Comparison of ENCODE assay signal across 28 cellular contexts in the genomic region with DNA sequence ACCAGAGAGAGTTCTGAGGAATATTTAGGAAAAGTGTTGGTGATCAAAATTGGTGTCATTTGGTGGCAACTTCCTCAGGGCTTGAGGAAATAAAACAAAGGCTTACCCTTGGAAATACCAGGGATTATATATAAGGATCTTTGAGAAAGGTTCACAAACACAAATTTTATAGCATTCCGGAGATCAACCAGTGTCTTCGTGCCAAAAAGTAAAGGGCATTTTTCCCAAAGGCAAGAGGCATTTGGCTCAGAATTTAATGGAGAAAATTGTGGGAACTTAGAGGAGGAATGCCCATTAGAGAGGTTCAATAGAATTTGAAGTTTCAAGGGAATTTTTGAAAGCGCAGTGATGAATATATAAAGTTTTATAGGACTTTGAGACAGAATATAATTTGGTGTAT.
"Had no signal": no experiment of that assay in that cellular context is flagged by ENCODE, and none has a peak within 500 bp of the region (broad histone marks: within the 10 kb centered on the region; RNA-seq: fewer than 3 reads in every experiment).

No MANE protein-coding gene starts in this region.

- H3K4me3 Mint-ChIP-seq: stimulated activated effector memory CD8-positive, alpha-beta T cell treated with anti-CD3 and anti-CD28 coated beads, Interleukin-12 subunit alpha, Interleukin-12 subunit beta, amount 100 ng/mL, for 72 hours; stimulated activated memory B cell treated with anti-CD40 and anti-IgM and Interleukin-4, amounts not matched to agents 10 μg/mL and 1 μg/mL and 100 μg/mL, for 72 hours; stimulated activated naive B cell treated with anti-CD40 and anti-IgM and Interleukin-4, amounts not matched to agents 10 μg/mL and 1 μg/mL and 100 μg/mL, for 72 hours; stimulated activated naive CD8-positive, alpha-beta T cell treated with anti-CD3 and anti-CD28 coated beads, Interleukin-15, amount 100 ng/mL, for 72 hours; stimulated activated naive CD8-positive, alpha-beta T cell treated with anti-CD3 and anti-CD28 coated beads, Interleukin-15, Interleukin-2, amounts not matched to agents 100 ng/mL and 50 ng/mL, for 24 hours; type B pancreatic cell had no signal

- H3K4me1 ChIP-seq: stomach, suprapubic skin, testis, thyroid gland, tibial artery, tibial nerve, transverse colon, upper lobe of left lung, upper lobe of right lung, uterus, vagina had no signal

- H3K4me1 Mint-ChIP-seq: stimulated activated effector memory CD8-positive, alpha-beta T cell treated with anti-CD3 and anti-CD28 coated beads, Interleukin-12 subunit alpha, Interleukin-12 subunit beta, amount 100 ng/mL, for 72 hours; stimulated activated memory B cell treated with anti-CD40 and anti-IgM and Interleukin-4, amounts not matched to agents 10 μg/mL and 1 μg/mL and 100 μg/mL, for 72 hours; stimulated activated naive B cell treated with anti-CD40 and anti-IgM and Interleukin-4, amounts not matched to agents 10 μg/mL and 1 μg/mL and 100 μg/mL, for 72 hours; stimulated activated naive CD8-positive, alpha-beta T cell treated with anti-CD3 and anti-CD28 coated beads, Interleukin-15, amount 100 ng/mL, for 72 hours had no signal

- DNase-seq: stimulated activated CD4-positive, alpha-beta T cell treated with anti-CD3 and anti-CD28 coated beads, Interleukin-2, amount 100 ng/mL, for 48 hours; stimulated activated CD4-positive, alpha-beta T cell treated with anti-CD3 and anti-CD28 coated beads, Interleukin-4, amount 100 ng/mL, for 1 hour; stimulated activated CD4-positive, alpha-beta T cell treated with anti-CD3 and anti-CD28 coated beads, Interleukin-4, amount 100 ng/mL, for 24 hours; stimulated activated CD4-positive, alpha-beta T cell treated with anti-CD3 and anti-CD28 coated beads, Interleukin-4, amount 100 ng/mL, for 4 hours; stimulated activated CD8-positive, alpha-beta memory T cell treated with anti-CD3 and anti-CD28 coated beads, Interleukin-4, amount 100 ng/mL, for 48 hours; stimulated activated naive B cell treated with anti-CD40 and anti-IgM and Interleukin-4, amounts not matched to agents 10 μg/mL and 1 μg/mL and 100 μg/mL, for 72 hours; stimulated activated naive CD4-positive, alpha-beta T cell; stimulated activated naive CD4-positive, alpha-beta T cell treated with Interleukin-2 at 50 U/mL for 16 hours; stimulated activated naive CD8-positive, alpha-beta T cell treated with anti-CD3 and anti-CD28 coated beads, Interleukin-15, amount 100 ng/mL, for 72 hours; stimulated activated naive CD8-positive, alpha-beta T cell treated with anti-CD3 and anti-CD28 coated beads, Interleukin-15, Interleukin-2, amounts not matched to agents 100 U/mL and 50 U/mL, for 24 hours; stomach; substantia nigra; testis; thyroid gland; tibial artery; transverse colon; upper lobe of left lung; upper lobe of right lung; uterus had no signal

- H3K27me3 ChIP-seq: stomach, suprapubic skin, testis, thyroid gland, tibial artery, tibial nerve, transverse colon, upper lobe of left lung, upper lobe of right lung, uterus, vagina had no signal

- FAIRE-seq: urothelium cell line had no signal

- H3K9me3 Mint-ChIP-seq: stimulated activated naive CD8-positive, alpha-beta T cell treated with anti-CD3 and anti-CD28 coated beads, Interleukin-15, Interleukin-2, amounts not matched to agents 100 ng/mL and 50 ng/mL, for 24 hours had no signal

- H3K36me3 Mint-ChIP-seq: stimulated activated effector memory CD8-positive, alpha-beta T cell treated with anti-CD3 and anti-CD28 coated beads, Interleukin-12 subunit alpha, Interleukin-12 subunit beta, amount 100 ng/mL, for 72 hours; stimulated activated memory B cell treated with anti-CD40 and anti-IgM and Interleukin-4, amounts not matched to agents 10 μg/mL and 1 μg/mL and 100 μg/mL, for 72 hours; stimulated activated naive B cell treated with anti-CD40 and anti-IgM and Interleukin-4, amounts not matched to agents 10 μg/mL and 1 μg/mL and 100 μg/mL, for 72 hours; type B pancreatic cell had no signal

- H3K27me3 Mint-ChIP-seq: stimulated activated memory B cell treated with anti-CD40 and anti-IgM and Interleukin-4, amounts not matched to agents 10 μg/mL and 1 μg/mL and 100 μg/mL, for 72 hours; stimulated activated naive B cell treated with anti-CD40 and anti-IgM and Interleukin-4, amounts not matched to agents 10 μg/mL and 1 μg/mL and 100 μg/mL, for 72 hours; type B pancreatic cell had no signal

- H3K27ac ChIP-seq: stomach, suprapubic skin, testis, thoracic aorta, thyroid gland, tibial artery, tibial nerve, transverse colon, upper lobe of left lung, upper lobe of right lung, uterus, vagina had no signal

- ATAC-seq: stimulated activated effector memory CD8-positive, alpha-beta T cell treated with anti-CD3 and anti-CD28 coated beads, Interleukin-12 subunit alpha, Interleukin-12 subunit beta, amount 100 ng/mL, for 72 hours; stimulated activated memory B cell treated with anti-CD40 and anti-IgM and Interleukin-4, amounts not matched to agents 10 μg/mL and 1 μg/mL and 100 μg/mL, for 72 hours; stimulated activated naive B cell treated with anti-CD40 and anti-IgM and Interleukin-4, amounts not matched to agents 10 μg/mL and 1 μg/mL and 100 μg/mL, for 72 hours; stimulated activated naive CD8-positive, alpha-beta T cell treated with anti-CD3 and anti-CD28 coated beads, Interleukin-15, amount 100 ng/mL, for 72 hours; stimulated activated naive CD8-positive, alpha-beta T cell treated with anti-CD3 and anti-CD28 coated beads, Interleukin-15, Interleukin-2, amounts not matched to agents 100 U/mL and 50 U/mL, for 24 hours; upper lobe of right lung had no signal

- H3K9me3 ChIP-seq: stomach, suprapubic skin, testis, thoracic aorta, thyroid gland, tibial artery, tibial nerve, transverse colon, upper lobe of left lung, upper lobe of right lung, uterus, vagina had no signal

- H3K36me3 ChIP-seq: stomach, suprapubic skin, thoracic aorta, thyroid gland, tibial artery, tibial nerve, transverse colon, upper lobe of left lung, upper lobe of right lung, uterus, vagina had no signal

- H3K27ac Mint-ChIP-seq: stimulated activated effector memory CD8-positive, alpha-beta T cell treated with anti-CD3 and anti-CD28 coated beads, Interleukin-12 subunit alpha, Interleukin-12 subunit beta, amount 100 ng/mL, for 72 hours; stimulated activated memory B cell treated with anti-CD40 and anti-IgM and Interleukin-4, amounts not matched to agents 10 μg/mL and 1 μg/mL and 100 μg/mL, for 72 hours; stimulated activated naive B cell treated with anti-CD40 and anti-IgM and Interleukin-4, amounts not matched to agents 10 μg/mL and 1 μg/mL and 100 μg/mL, for 72 hours; stimulated activated naive CD8-positive, alpha-beta T cell treated with anti-CD3 and anti-CD28 coated beads, Interleukin-15, amount 100 ng/mL, for 72 hours; stimulated activated naive CD8-positive, alpha-beta T cell treated with anti-CD3 and anti-CD28 coated beads, Interleukin-15, Interleukin-2, amounts not matched to agents 100 ng/mL and 50 ng/mL, for 24 hours had no signal

- H3K4me3 ChIP-seq: stomach, suprapubic skin, testis, thoracic aorta, thyroid gland, tibial artery, tibial nerve, transverse colon, upper lobe of left lung, upper lobe of right lung, uterus, vagina had no signal
